19 cellular contexts compared by ENCODE assay signal in genomic region chr1:223763881-223764280, GRCh38.
"Had no signal": no experiment of that assay in that cellular context is flagged by ENCODE, and none has a peak within 500 bp of the region (broad histone marks: within the 10 kb centered on the region; RNA-seq: fewer than 3 reads in every experiment).

No MANE protein-coding gene starts in this region.

- H3K27me3 Mint-ChIP-seq: activated CD4-positive, alpha-beta T cell treated with anti-CD3 and anti-CD28 coated beads for 36 hours; activated CD8-positive, alpha-beta T cell treated with anti-CD3 and anti-CD28 coated beads for 36 hours; naive B cell; stimulated activated naive B cell treated with anti-CD40 and anti-IgM and Interleukin-4, amounts not matched to agents 10 μg/mL and 1 μg/mL and 100 μg/mL, for 72 hours had no signal

- H3K27ac ChIP-seq: coronary artery, epithelial cell of prostate, VCaP had no signal

- H3K9me3 ChIP-seq: gastroesophageal sphincter had no signal

- FAIRE-seq: bronchial epithelial cell, kidney had no signal

- DNase-seq: activated CD4-positive, alpha-beta T cell treated with anti-CD3 and anti-CD28 coated beads for 36 hours; activated CD8-positive, alpha-beta memory T cell treated with anti-CD3 and anti-CD28 coated beads, Interleukin-2, amount 50 U/mL, for 4 hours; activated CD8-positive, alpha-beta T cell treated with anti-CD3 and anti-CD28 coated beads for 36 hours; amygdala; effector memory CD4-positive, alpha-beta T cell; kidney; naive B cell; nucleus accumbens; right cardiac atrium; stimulated activated CD4-positive, alpha-beta T cell treated with anti-CD3 and anti-CD28 coated beads, Interleukin-1b, Interleukin-23, amount 100 ng/mL, for 48 hours; stimulated activated naive B cell treated with anti-CD40 and anti-IgM and Interleukin-4, amounts not matched to agents 10 μg/mL and 1 μg/mL and 100 μg/mL, for 72 hours; trophoblast cell had no signal

- H3K4me1 Mint-ChIP-seq: activated CD4-positive, alpha-beta T cell treated with anti-CD3 and anti-CD28 coated beads for 36 hours; naive B cell; stimulated activated naive B cell treated with anti-CD40 and anti-IgM and Interleukin-4, amounts not matched to agents 10 μg/mL and 1 μg/mL and 100 μg/mL, for 72 hours had no signal

- H3K9me3 Mint-ChIP-seq: activated CD8-positive, alpha-beta T cell treated with anti-CD3 and anti-CD28 coated beads for 36 hours; activated naive CD4-positive, alpha-beta T cell treated with anti-CD3 and anti-CD28 coated beads, Interleukin-2, amount 50 U/mL, for 72 hours; naive B cell had no signal

- H3K27me3 ChIP-seq: gastroesophageal sphincter had no signal

- H3K27ac Mint-ChIP-seq: activated CD4-positive, alpha-beta T cell treated with anti-CD3 and anti-CD28 coated beads for 36 hours; activated CD8-positive, alpha-beta T cell treated with anti-CD3 and anti-CD28 coated beads for 36 hours; mesothelial cell of epicardium had no signal

- H3K4me3 ChIP-seq: coronary artery, gastroesophageal sphincter had no signal

- H3K4me3 Mint-ChIP-seq: activated CD4-positive, alpha-beta T cell treated with anti-CD3 and anti-CD28 coated beads for 36 hours; activated CD8-positive, alpha-beta T cell treated with anti-CD3 and anti-CD28 coated beads for 36 hours; mesothelial cell of epicardium; stimulated activated naive B cell treated with anti-CD40 and anti-IgM and Interleukin-4, amounts not matched to agents 10 μg/mL and 1 μg/mL and 100 μg/mL, for 72 hours had no signal

- H3K4me1 ChIP-seq: gastroesophageal sphincter had no signal

- ATAC-seq: activated CD4-positive, alpha-beta T cell treated with anti-CD3 and anti-CD28 coated beads for 36 hours; activated CD8-positive, alpha-beta T cell treated with anti-CD3 and anti-CD28 coated beads for 36 hours; activated naive CD4-positive, alpha-beta T cell treated with anti-CD3 and anti-CD28 coated beads, Interleukin-2, amount 50 U/mL, for 72 hours; gastroesophageal sphincter; right cardiac atrium; stimulated activated naive B cell treated with anti-CD40 and anti-IgM and Interleukin-4, amounts not matched to agents 10 μg/mL and 1 μg/mL and 100 μg/mL, for 72 hours had no signal
